Comparison of ENCODE assay signal across 8 cellular contexts in the genomic region with DNA sequence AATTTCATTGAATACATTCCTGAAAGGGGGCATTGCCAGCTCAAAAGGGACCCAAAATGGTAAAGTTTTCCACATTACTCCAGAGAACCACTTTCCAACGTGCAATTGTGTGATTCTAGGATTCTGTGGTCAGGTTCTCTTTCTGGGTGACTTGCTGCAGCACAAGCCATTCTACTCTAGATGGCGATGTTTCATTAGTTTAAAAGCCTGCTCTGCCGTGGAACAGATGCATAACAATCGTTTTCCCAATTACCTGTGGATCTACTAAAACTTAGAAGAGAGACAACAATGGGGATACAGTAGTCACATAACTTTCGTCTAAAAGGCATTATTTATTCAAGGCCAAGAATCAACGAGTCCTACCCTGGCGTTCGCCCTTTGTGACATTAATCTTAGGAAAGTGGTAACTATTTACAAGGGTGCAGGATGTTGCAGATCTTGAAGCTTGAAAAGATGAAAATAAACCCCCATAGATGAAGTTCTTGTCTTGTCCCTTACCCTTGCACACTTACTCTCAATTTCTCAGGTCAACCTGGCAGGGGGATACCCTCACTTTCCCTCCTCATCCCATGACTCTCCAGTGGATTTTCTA.
A peak's percentile ranks its signal among the peaks of the same experiment; 100 is the strongest.
DNase-seq lines count a peak whose midpoint lies in the region; ATAC-seq and TF ChIP-seq lines count a peak whose summit lies in the region.

No MANE protein-coding gene starts in this region.

- H4K20me1 ChIP-seq in IMR-90 (ENCODE audit: insufficient read depth, low read length): no peaks in the 10 kb centered on the region

- no peaks in the 10 kb centered on the region for H3K36me3 Mint-ChIP-seq in mesothelial cell of epicardium

- BruUV-seq in IMR-90 (replicated peaks; lab: Mats Ljungman, UMichigan): no TSS peak

- H3K36me3 ChIP-seq in IMR-90 (ENCODE audit: control insufficient read depth, insufficient read depth, low read length): no peaks in the 10 kb centered on the region
- H3K36me3 ChIP-seq in MG63: no peaks in the 10 kb centered on the region

- CTCF ChIA-PET in IMR-90 (lab: Yijun Ruan, JAX): interaction anchor here (0.7 kb wide), 1 partner anchor 73 kb away, joined by 3 read pairs; no protein-coding TSS in a partner anchor

- POLR2A ChIA-PET in IMR-90 (lab: Charles Lee; ENCODE audit: unreplicated experiment): interaction anchor here (0.5 kb wide), 1 partner anchor 434 kb away, joined by 8 read pairs; no protein-coding TSS in a partner anchor

- H3K9me3 ChIP-seq in IMR-90 (ENCODE audit: control insufficient read depth, insufficient read depth, low read length): no peaks in the 10 kb centered on the region
- H3K9me3 ChIP-seq in MG63: no peaks in the 10 kb centered on the region

- no peak overlapping the region for H3K4me3 Mint-ChIP-seq in mesothelial cell of epicardium

- no peak overlapping the region for H2BK15ac ChIP-seq in IMR-90 (ENCODE audit: low read depth, low read length)

- peaks cover 6% of the 10 kb centered on the region for H3K4me1 Mint-ChIP-seq in mesothelial cell of epicardium

- no peak overlapping the region for H2AK9ac ChIP-seq in IMR-90 (replicated peaks; ENCODE audit: low read depth, low read length, poor library complexity)

- no peak overlapping the region for H4K8ac ChIP-seq in IMR-90 (ENCODE audit: low read depth in 2 of 2, low read length in 2 of 2)

- no peak overlapping the region for H3K18ac ChIP-seq in IMR-90 (ENCODE audit: low read depth, low read length)

- in situ Hi-C loops in IMR-90 (cut with MboI; ENCODE audit: low sequenced_read_pairs): loop anchor here (25.0 kb wide), 2 partner anchors 1399 to 1624 kb away; no protein-coding TSS in a partner anchor

- ATAC-seq in GM18519 (IDR thresholded peaks at IDR 0.05; ENCODE audit: low FRiP score, unreplicated experiment) (peak; percentile 61), IMR-90 (ENCODE audit: low read depth) (peak; percentile 84)

- no CpG with 5 or more reads among the region's 8 CpGs for WGBS in IMR-90 (ENCODE audit: extremely low coverage in 2 of 2, insufficient read length in 1 of 2), 2 experiments

- no peak overlapping the region for H3K56ac ChIP-seq in IMR-90 (ENCODE audit: extremely low read depth, insufficient read depth, low read length)

- H3K14ac ChIP-seq in IMR-90 (replicated peaks; ENCODE audit: low read depth, low read length): no peak overlapping the region

- intact Hi-C loops in IMR-90 (cut with micrococcal nuclease): loop anchor here (1.0 to 10.0 kb wide), 8 partner anchors 240 to 1602 kb away; a partner anchor contains a TSS

- no peaks in the 10 kb centered on the region for H3K4me1 ChIP-seq in IMR-90 (ENCODE audit: control insufficient read depth, insufficient read depth, low read length)

- no peaks in the 10 kb centered on the region for H3K9me1 ChIP-seq in IMR-90 (ENCODE audit: insufficient read depth, low read length)

- H3K23ac ChIP-seq in IMR-90 (ENCODE audit: low read depth, low read length): no peak overlapping the region

- H3K4me2 ChIP-seq in IMR-90 (ENCODE audit: low read depth, low read length): no peak overlapping the region

- H3K9me3 Mint-ChIP-seq in mesothelial cell of epicardium: no peaks in the 10 kb centered on the region

- H3K27me3 ChIP-seq in IMR-90 (ENCODE audit: control insufficient read depth, insufficient read depth, low read length): peaks cover 15% of the 10 kb centered on the region
- no peaks in the 10 kb centered on the region for H3K27me3 ChIP-seq in MG63

- TF ChIP-seq RAD21 in IMR-90 (IDR thresholded peaks at IDR 0.05; ENCODE audit: low read length): peak; percentile 87

- no peak overlapping the region for H2BK20ac ChIP-seq in IMR-90 (ENCODE audit: low read depth, low read length)

- no peak overlapping the region for H2BK5ac ChIP-seq in IMR-90 (ENCODE audit: low read depth, low read length, poor library complexity, severe bottlenecking)

- H3K27me3 Mint-ChIP-seq in mesothelial cell of epicardium (ENCODE audit: low read depth): peaks cover 40% of the 10 kb centered on the region

- H3K79me1 ChIP-seq in IMR-90 (ENCODE audit: low read depth in 1 of 2, low read length in 2 of 2): no peaks in the 10 kb centered on the region

- DNase-seq in COLO668 (lab: John Stamatoyannopoulos, UW; ENCODE audit: unreplicated experiment) (peak; percentile 39), IMR-90 (peak; percentile 56), OCI-M1 (lab: John Stamatoyannopoulos, UW) (peak; percentile 47), epidermal melanocyte (ENCODE audit: insufficient read length, low spot score) (peak; percentile 41), mesothelial cell of epicardium (ENCODE audit: low spot score in 2 of 2, unreplicated experiment in 2 of 2) (peak in 1 of 2 experiments; percentile 41), MG63 (no peak)
- no peak for DNase-seq in activated CD4-positive, CD25-positive, alpha-beta regulatory T cell (lab: John Stamatoyannopoulos, UW)

- no peak overlapping the region for H3K27ac ChIP-seq in IMR-90 (ENCODE audit: insufficient read depth, low read length)

- H2AFZ ChIP-seq in IMR-90 (replicated peaks; ENCODE audit: low read length, poor library complexity): no peak overlapping the region

- H3K4ac ChIP-seq in IMR-90 (ENCODE audit: low read depth, low read length): no peak overlapping the region

- no peak overlapping the region for H4K5ac ChIP-seq in IMR-90 (ENCODE audit: low read depth, low read length)

- no peak overlapping the region for H3K9ac ChIP-seq in IMR-90 (ENCODE audit: low read depth, low read length)

- no peak for TF ChIP-seq POLR2A in IMR-90 (IDR thresholded peaks at IDR 0.05; ENCODE audit: low read depth, low read length)

- H3K27ac Mint-ChIP-seq in mesothelial cell of epicardium: no peak overlapping the region

- no peak overlapping the region for H4K91ac ChIP-seq in IMR-90 (ENCODE audit: insufficient read depth, low read depth, low read length)

- dilution Hi-C loops in IMR-90 (cut with HindIII; ENCODE audit: low sequenced_read_pairs, unreplicated experiment): no loop called here

- no peak overlapping the region for H2BK120ac ChIP-seq in IMR-90 (ENCODE audit: low read depth, low read length)

- TF ChIP-seq CTCF in IMR-90 (conservative IDR thresholded peaks at IDR 0.05; ENCODE audit: low read depth, low read length) (peak; percentile 82), mesothelial cell of epicardium (IDR thresholded peaks at IDR 0.05; ENCODE audit: unreplicated experiment) (peak; percentile 52)

- H3K4me3 ChIP-seq in IMR-90 (ENCODE audit: insufficient read depth, low read depth, low read length) (no peak overlapping the region), MG63 (no peak overlapping the region)

- no peak overlapping the region for H2AK5ac ChIP-seq in IMR-90 (ENCODE audit: low read depth, low read length)

TF ChIP-seq in IMR-90, 13 proteins besides CTCF, POLR2A, EP300 and RAD21:
- TF ChIP-seq MXI1 (IDR thresholded peaks at IDR 0.05; ENCODE audit: borderline replicate concordance, low read depth, low read length) (no peak), MAZ (IDR thresholded peaks at IDR 0.05; ENCODE audit: borderline replicate concordance, low read depth, low read length) (no peak), SMC3 (IDR thresholded peaks at IDR 0.05; ENCODE audit: low read depth, low read length) (peak; percentile 73), MAFK (IDR thresholded peaks at IDR 0.05; ENCODE audit: low read depth, low read length) (no peak), BHLHE40 (IDR thresholded peaks at IDR 0.05; ENCODE audit: low read depth, low read length) (no peak)
- TF ChIP-seq, protein P1, sequence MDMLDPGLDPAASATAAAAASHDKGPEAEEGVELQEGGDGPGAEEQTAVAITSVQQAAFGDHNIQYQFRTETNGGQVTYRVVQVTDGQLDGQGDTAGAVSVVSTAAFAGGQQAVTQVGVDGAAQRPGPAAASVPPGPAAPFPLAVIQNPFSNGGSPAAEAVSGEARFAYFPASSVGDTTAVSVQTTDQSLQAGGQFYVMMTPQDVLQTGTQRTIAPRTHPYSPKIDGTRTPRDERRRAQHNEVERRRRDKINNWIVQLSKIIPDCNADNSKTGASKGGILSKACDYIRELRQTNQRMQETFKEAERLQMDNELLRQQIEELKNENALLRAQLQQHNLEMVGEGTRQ (IDR thresholded peaks at IDR 0.05; ENCODE audit: low read depth, low read length): no peak
TF ChIP-seq in IMR-90: peak in this region for 1.

Comparison
In these comparisons a context has a peak if more than half of its experiments do, and no peak if none do; other contexts are left out.
1. DNase-seq: peak in COLO668 (single experiment), IMR-90 (single experiment), OCI-M1 (single experiment) and epidermal melanocyte (single experiment); none in activated CD4-positive, CD25-positive, alpha-beta regulatory T cell (0 of 4) and MG63 (single experiment).